In genomic region chr22:29130490-29130889, GRCh38 we compare ENCODE assay signal across 28 cellular contexts.
"Had no signal": no experiment of that assay in that cellular context is flagged by ENCODE, and none has a peak within 500 bp of the region (broad histone marks: within the 10 kb centered on the region; RNA-seq: fewer than 3 reads in every experiment).

No MANE protein-coding gene starts in this region.

- ATAC-seq: activated CD8-positive, alpha-beta T cell treated with anti-CD3 and anti-CD28 coated beads for 36 hours; activated naive CD8-positive, alpha-beta T cell treated with anti-CD3 and anti-CD28 coated beads, Interleukin-2, amount 50 U/mL, for 24 hours; activated T-cell treated with anti-CD3 and anti-CD28 coated beads, Interleukin-2, amount 50 U/mL, for 4 hours; activated T-helper 17 cell treated with anti-CD3 and anti-CD28 coated beads, Interleukin-2, amount 50 U/mL, for 72 hours; esophagus mucosa; foreskin keratinocyte; stimulated activated naive CD8-positive, alpha-beta T cell treated with anti-CD3 and anti-CD28 coated beads, Interleukin-15, amount 100 ng/mL, for 72 hours had no signal

- H3K4me3 Mint-ChIP-seq: activated CD8-positive, alpha-beta T cell treated with anti-CD3 and anti-CD28 coated beads for 36 hours; activated naive CD4-positive, alpha-beta T cell treated with anti-CD3 and anti-CD28 coated beads, Interleukin-2, amount 50 U/mL, for 24 hours; activated naive CD8-positive, alpha-beta T cell treated with anti-CD3 and anti-CD28 coated beads, Interleukin-2, amount 50 U/mL, for 24 hours; activated T-cell treated with anti-CD3 and anti-CD28 coated beads, Interleukin-2, amount 50 U/mL, for 4 hours; activated T-helper 17 cell treated with anti-CD3 and anti-CD28 coated beads, Interleukin-2, amount 50 U/mL, for 72 hours; central memory CD8-positive, alpha-beta T cell; dendritic cell treated with granulocyte-macrophage colony-stimulating factor and Interleukin-4, amounts not matched to agents 40 ng/mL and 50 ng/mL, for 4 days; endodermal cell; nephron; stimulated activated memory B cell treated with anti-CD40 and anti-IgM and Interleukin-4, amounts not matched to agents 10 μg/mL and 1 μg/mL and 100 μg/mL, for 72 hours; stimulated activated naive CD8-positive, alpha-beta T cell treated with anti-CD3 and anti-CD28 coated beads, Interleukin-15, amount 100 ng/mL, for 72 hours; T-helper 1 cell treated with Interleukin-12 subunit alpha and Interleukin-12 subunit beta and Interleukin-4 antibody, amounts not matched to agents 30 μg/mL and 1 μg/mL, for 36 hours had no signal

- H3K27me3 ChIP-seq: foreskin keratinocyte, heart right ventricle, left lung, upper lobe of left lung had no signal

- DNase-seq: activated CD4-positive, alpha-beta T cell treated with anti-CD3 and anti-CD28 coated beads, Interleukin-2, amount 50 U/mL, for 1 hour; activated CD4-positive, CD25-positive, alpha-beta regulatory T cell treated with anti-CD3 and anti-CD28 coated beads, Interleukin-2, amount 50 U/mL, for 72 hours; activated CD8-positive, alpha-beta T cell treated with anti-CD3 and anti-CD28 coated beads for 36 hours; activated naive CD8-positive, alpha-beta T cell treated with anti-CD3 and anti-CD28 coated beads, Interleukin-2, amount 50 U/mL, for 24 hours; activated T-cell treated with anti-CD3 and anti-CD28 coated beads, Interleukin-2, amount 50 U/mL, for 4 hours; amygdala; endodermal cell; foreskin keratinocyte; heart right ventricle; left lung; mucosa of descending colon; posterior cingulate gyrus; stimulated activated CD4-positive, alpha-beta T cell treated with anti-CD3 and anti-CD28 coated beads, Interleukin-1b, Interleukin-23, amount 100 ng/mL, for 48 hours; stimulated activated CD4-positive, alpha-beta T cell treated with anti-CD3 and anti-CD28 coated beads, Interleukin-4, amount 100 ng/mL, for 4 hours; stimulated activated CD8-positive, alpha-beta memory T cell treated with anti-CD3 and anti-CD28 coated beads, Interleukin-4, amount 100 ng/mL, for 48 hours; stimulated activated naive CD8-positive, alpha-beta T cell treated with anti-CD3 and anti-CD28 coated beads, Interleukin-15, amount 100 ng/mL, for 72 hours; SW 1271; T-helper 9 cell; upper lobe of left lung had no signal

- H3K4me3 ChIP-seq: heart right ventricle, left lung, mucosa of descending colon, smooth muscle cell, upper lobe of left lung had no signal

- H3K9me3 Mint-ChIP-seq: activated T-helper 17 cell treated with anti-CD3 and anti-CD28 coated beads, Interleukin-2, amount 50 U/mL, for 72 hours; central memory CD8-positive, alpha-beta T cell; T-helper 1 cell treated with Interleukin-12 subunit alpha and Interleukin-12 subunit beta and Interleukin-4 antibody, amounts not matched to agents 30 μg/mL and 1 μg/mL, for 36 hours had no signal

- H3K27me3 Mint-ChIP-seq: activated naive CD4-positive, alpha-beta T cell treated with anti-CD3 and anti-CD28 coated beads, Interleukin-2, amount 50 U/mL, for 24 hours had no signal

- H3K9me3 ChIP-seq: heart right ventricle, left lung, mucosa of descending colon, upper lobe of left lung had no signal

- H3K27ac ChIP-seq: foreskin keratinocyte had no signal

- H3K36me3 Mint-ChIP-seq: activated naive CD4-positive, alpha-beta T cell treated with anti-CD3 and anti-CD28 coated beads, Interleukin-2, amount 50 U/mL, for 24 hours had no signal

- H3K27ac Mint-ChIP-seq: activated CD8-positive, alpha-beta T cell treated with anti-CD3 and anti-CD28 coated beads for 36 hours; activated naive CD4-positive, alpha-beta T cell treated with anti-CD3 and anti-CD28 coated beads, Interleukin-2, amount 50 U/mL, for 24 hours; activated naive CD8-positive, alpha-beta T cell treated with anti-CD3 and anti-CD28 coated beads, Interleukin-2, amount 50 U/mL, for 24 hours; activated T-helper 17 cell treated with anti-CD3 and anti-CD28 coated beads, Interleukin-2, amount 50 U/mL, for 72 hours; dendritic cell treated with granulocyte-macrophage colony-stimulating factor and Interleukin-4, amounts not matched to agents 40 ng/mL and 50 ng/mL, for 4 days; endodermal cell; stimulated activated memory B cell treated with anti-CD40 and anti-IgM and Interleukin-4, amounts not matched to agents 10 μg/mL and 1 μg/mL and 100 μg/mL, for 72 hours; stimulated activated naive CD8-positive, alpha-beta T cell treated with anti-CD3 and anti-CD28 coated beads, Interleukin-15, amount 100 ng/mL, for 72 hours; T-helper 1 cell treated with Interleukin-12 subunit alpha and Interleukin-12 subunit beta and Interleukin-4 antibody, amounts not matched to agents 30 μg/mL and 1 μg/mL, for 36 hours had no signal

- H3K4me1 ChIP-seq: foreskin keratinocyte had no signal

- H3K4me1 Mint-ChIP-seq: activated naive CD4-positive, alpha-beta T cell treated with anti-CD3 and anti-CD28 coated beads, Interleukin-2, amount 50 U/mL, for 24 hours; activated naive CD8-positive, alpha-beta T cell treated with anti-CD3 and anti-CD28 coated beads, Interleukin-2, amount 50 U/mL, for 24 hours; activated T-helper 17 cell treated with anti-CD3 and anti-CD28 coated beads, Interleukin-2, amount 50 U/mL, for 72 hours; central memory CD8-positive, alpha-beta T cell; stimulated activated memory B cell treated with anti-CD40 and anti-IgM and Interleukin-4, amounts not matched to agents 10 μg/mL and 1 μg/mL and 100 μg/mL, for 72 hours; stimulated activated naive CD8-positive, alpha-beta T cell treated with anti-CD3 and anti-CD28 coated beads, Interleukin-15, amount 100 ng/mL, for 72 hours had no signal
